ENCODE assay signal across 18 cellular contexts in the genomic region with DNA sequence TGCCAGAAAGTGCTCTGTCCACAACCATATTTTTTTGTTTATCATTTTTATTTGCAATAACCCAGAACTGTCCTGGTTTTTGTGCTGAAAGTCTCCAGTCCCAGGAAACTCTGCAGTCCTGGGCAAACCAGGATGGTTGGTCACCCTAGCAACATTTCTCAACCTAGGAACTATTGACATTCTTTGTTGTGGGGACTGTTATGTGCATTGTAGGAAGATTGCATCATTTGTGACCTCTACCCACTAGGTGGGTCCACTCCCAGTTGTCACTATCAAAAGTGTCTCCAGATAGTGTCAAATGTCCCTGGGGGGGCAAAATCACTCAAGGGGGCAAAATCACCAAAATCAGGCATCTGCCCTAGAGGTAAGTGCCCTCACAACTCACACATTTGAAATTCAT. TPM values are rescaled to one million over a fixed set of nuclear protein-coding genes. Genes with fewer than 3 reads are reported as not detected.
DNase-seq lines count a peak whose midpoint lies in the region; ATAC-seq, FAIRE-seq and TF ChIP-seq lines count a peak whose summit lies in the region.
"Had no signal": no experiment of that assay in that cellular context is flagged by ENCODE, and none has a peak within 500 bp of the region (broad histone marks: within the 10 kb centered on the region; RNA-seq: fewer than 3 reads in every experiment).

No MANE protein-coding gene starts in this region.

- H2BK12ac ChIP-seq in H1 (ENCODE audit: low read depth, low read length) = no peak overlapping the region

- H3K79me1 ChIP-seq in H1 (ENCODE audit: low read depth, low read length) = no peaks in the 10 kb centered on the region

- H3K27ac ChIP-seq in H1 (ENCODE audit: low read depth, low read length) = no peak overlapping the region
- H3K27ac ChIP-seq in liver (ENCODE audit: low read depth in 1 of 2, low read length in 2 of 2) = no peak overlapping the region
- no peak overlapping the region for H3K27ac ChIP-seq in thyroid gland
- H3K27ac ChIP-seq: BLaER1 treated with 17β-estradiol and CSF1 and Interleukin-3, amounts not matched to agents 10 nM and 100 nM; HL-60; KMS-11; RWPE1 had no signal

- no peaks in the 10 kb centered on the region for H3K79me2 ChIP-seq in H1 (ENCODE audit: control insufficient read depth in 1 of 2, insufficient read depth in 2 of 2, low read length in 2 of 2)

- H3K36me3 ChIP-seq in H1 (ENCODE audit: control insufficient read depth in 2 of 4, insufficient read depth in 4 of 4, low read length in 3 of 4) (no peaks in the 10 kb centered on the region), liver (ENCODE audit: control insufficient read depth in 4 of 4, insufficient read depth in 3 of 4, low read depth in 1 of 4, low read length in 3 of 4) (no peaks in the 10 kb centered on the region), thyroid gland (no peaks in the 10 kb centered on the region)
- H3K36me3 ChIP-seq: BLaER1 treated with 17β-estradiol and CSF1 and Interleukin-3, amounts not matched to agents 10 nM and 100 nM; MG63 had no signal

- H3K27me3 Mint-ChIP-seq in Calu3 (ENCODE audit: unreplicated experiment) = no peaks in the 10 kb centered on the region

- H3K4me3 ChIP-seq in H1 (ENCODE audit: extremely low read depth in 1 of 4, insufficient read depth in 2 of 4, low read depth in 3 of 4, low read length in 4 of 4) (no peak overlapping the region), liver (ENCODE audit: low read depth in 1 of 3, low read length in 3 of 3) (no peak overlapping the region), thyroid gland (replicated peaks in 1 of 3) (no peak overlapping the region)
- H3K4me3 ChIP-seq: BLaER1 treated with 17β-estradiol and CSF1 and Interleukin-3, amounts not matched to agents 10 nM and 100 nM; MG63 had no signal

- H3K27me3 ChIP-seq in H1 (replicated peaks in 1 of 4; ENCODE audit: control insufficient read depth in 3 of 4, extremely low read depth in 1 of 4, insufficient read depth in 3 of 4, low read length in 3 of 4) = no peaks in the 10 kb centered on the region
- no peaks in the 10 kb centered on the region for H3K27me3 ChIP-seq in liver (ENCODE audit: control insufficient read depth in 4 of 4, insufficient read depth in 4 of 4, low read length in 3 of 4)
- H3K27me3 ChIP-seq in thyroid gland = no peaks in the 10 kb centered on the region
- H3K27me3 ChIP-seq: MG63 had no signal

- H3K23me2 ChIP-seq in H1 (ENCODE audit: low read depth, low read length) = peaks cover 3% of the 10 kb centered on the region; the same call in 1 of the 2 replicates

- H3K4me1 Mint-ChIP-seq in Calu3 (ENCODE audit: low read depth, unreplicated experiment) = no peaks in the 10 kb centered on the region
- H3K4me1 Mint-ChIP-seq: CD8-positive, alpha-beta memory T cell had no signal

- no peak overlapping the region for H2AFZ ChIP-seq in H1 (ENCODE audit: low read length)

- H2BK15ac ChIP-seq in H1 (ENCODE audit: low read length) = no peak overlapping the region

- intact Hi-C loops in Calu3 (cut with micrococcal nuclease; ENCODE audit: unreplicated experiment) = no loop called here
- intact Hi-C loops in thyroid gland (cut with DNase I) = no loop called here
- intact Hi-C loops in cardiac septum (cut with DNase I) = no loop called here

- no peak for ATAC-seq in HG02840 (IDR thresholded peaks at IDR 0.05; ENCODE audit: low FRiP score, unreplicated experiment)

- no peak overlapping the region for H4K5ac ChIP-seq in H1 (ENCODE audit: insufficient read length, low read depth, low read length)

- H3K9me3 ChIP-seq in H1 (ENCODE audit: insufficient read depth in 2 of 2, low read depth in 1 of 2, low read length in 1 of 2) = no peaks in the 10 kb centered on the region
- no peaks in the 10 kb centered on the region for H3K9me3 ChIP-seq in liver (ENCODE audit: control insufficient read depth in 4 of 4, low read length in 3 of 4)
- no peaks in the 10 kb centered on the region for H3K9me3 ChIP-seq in thyroid gland

- CTCF ChIA-PET in Calu3 (lab: Charles Lee) = no interaction called here
- CTCF ChIA-PET in H1 (lab: Charles Lee; ENCODE audit: partially characterized antibody) = interaction anchor here (1.3 kb wide), 1 partner anchor 13 kb away, joined by 3 read pairs; no protein-coding TSS in a partner anchor

- no peak overlapping the region for H3K4me3 Mint-ChIP-seq in Calu3 (ENCODE audit: low read depth, unreplicated experiment)
- H3K4me3 Mint-ChIP-seq: CD8-positive, alpha-beta memory T cell had no signal

- peak overlapping the region; percentile 63 for H3K27ac Mint-ChIP-seq in Calu3 (ENCODE audit: unreplicated experiment)
- H3K27ac Mint-ChIP-seq: CD8-positive, alpha-beta memory T cell had no signal

- no peaks in the 10 kb centered on the region for H3K9me3 Mint-ChIP-seq in Calu3 (ENCODE audit: low read depth, unreplicated experiment)

- no peak for TF ChIP-seq CTCF in Calu3 (IDR thresholded peaks at IDR 0.05; ENCODE audit: unreplicated experiment)
- no peak for TF ChIP-seq CTCF in H1 (IDR thresholded peaks at IDR 0.05; ENCODE audit: control extremely low read depth in 1 of 3, insufficient read depth in 1 of 3, low read depth in 1 of 3, low read length in 3 of 3)
- no peak for TF ChIP-seq CTCF in liver (IDR thresholded peaks at IDR 0.05; ENCODE audit: low read depth, low read length, missing input control)
- no peak for TF ChIP-seq CTCF in thyroid gland (IDR thresholded peaks at IDR 0.05)

- no peak overlapping the region for H3K56ac ChIP-seq in H1 (replicated peaks; ENCODE audit: insufficient read length, low read depth, low read length)

- no peak overlapping the region for H3K9ac ChIP-seq in H1 (replicated peaks in 1 of 4; ENCODE audit: extremely low read depth in 1 of 4, low read depth in 3 of 4, low read length in 3 of 4)
- no peak overlapping the region for H3K9ac ChIP-seq in liver (ENCODE audit: low read depth in 1 of 2, low read length in 2 of 2)
- H3K9ac ChIP-seq: BLaER1 treated with 17β-estradiol and CSF1 and Interleukin-3, amounts not matched to agents 10 nM and 100 nM; KMS-11 had no signal

- H2BK5ac ChIP-seq in H1 (ENCODE audit: low read depth, low read length) = no peak overlapping the region

- FAIRE-seq in H1 (lab: Jason Lieb, UNC) = no peak

- H4K91ac ChIP-seq in H1 (replicated peaks; ENCODE audit: insufficient read length, low read length) = no peak overlapping the region

- no peak overlapping the region for H2BK120ac ChIP-seq in H1 (replicated peaks; ENCODE audit: low read depth, low read length)

- H2AK5ac ChIP-seq in H1 (ENCODE audit: low read depth, low read length) = no peak overlapping the region

- TF ChIP-seq POLR2A in H1 (IDR thresholded peaks at IDR 0.05; ENCODE audit: control extremely low read depth in 1 of 2, low read depth in 2 of 2, low read length in 2 of 2) (no peak), thyroid gland (IDR thresholded peaks at IDR 0.05) (no peak)

- no peaks in the 10 kb centered on the region for H3K4me1 ChIP-seq in H1 (replicated peaks in 1 of 4; ENCODE audit: control insufficient read depth in 3 of 4, insufficient read depth in 4 of 4, low read length in 3 of 4)
- peaks cover 0 to 3% (median 0%) of the 10 kb centered on the region in 4 donors for H3K4me1 ChIP-seq in liver (ENCODE audit: control insufficient read depth in 4 of 4, insufficient read depth in 4 of 4, low read length in 3 of 4)
- H3K4me1 ChIP-seq in thyroid gland = no peaks in the 10 kb centered on the region

- no peak overlapping the region for H3K18ac ChIP-seq in H1 (ENCODE audit: extremely low read depth, low read length)

- POLR2A ChIA-PET in H1 (lab: Charles Lee; ENCODE audit: partially characterized antibody) = no interaction called here

- H3K4me2 ChIP-seq in H1 (ENCODE audit: insufficient read depth in 1 of 2, low read depth in 2 of 2, low read length in 2 of 2) = no peak overlapping the region
- H3K4me2 ChIP-seq: BLaER1 treated with 17β-estradiol and CSF1 and Interleukin-3, amounts not matched to agents 10 nM and 100 nM; KMS-11 had no signal

- TF ChIP-seq RAD21 in H1 (IDR thresholded peaks at IDR 0.05 in 1 of 2, conservative IDR thresholded peaks at IDR 0.05 in 1 of 2; ENCODE audit: low read depth in 2 of 2, low read length in 2 of 2) (no peak), liver (IDR thresholded peaks at IDR 0.05) (no peak)

- no TSS peak for BruUV-seq in Calu3 (replicated peaks; lab: Mats Ljungman, UMichigan)

- no peak overlapping the region for H4K8ac ChIP-seq in H1 (ENCODE audit: extremely low read depth, insufficient read depth, low read length)

- H3K36me3 Mint-ChIP-seq in Calu3 (ENCODE audit: insufficient read depth, unreplicated experiment) = no peaks in the 10 kb centered on the region

- H3K4ac ChIP-seq in H1 (replicated peaks; ENCODE audit: insufficient read length, low read depth, low read length) = no peak overlapping the region

- no peak overlapping the region for H2BK20ac ChIP-seq in H1 (ENCODE audit: low read length)

- H4K20me1 ChIP-seq in H1 (replicated peaks in 1 of 2; ENCODE audit: control insufficient read depth in 1 of 2, insufficient read depth in 2 of 2, low read length in 2 of 2) = no peaks in the 10 kb centered on the region
- H4K20me1 ChIP-seq: BLaER1 treated with 17β-estradiol and CSF1 and Interleukin-3, amounts not matched to agents 10 nM and 100 nM had no signal

- TF ChIP-seq EP300 in H1 (IDR thresholded peaks at IDR 0.05; ENCODE audit: borderline replicate concordance in 1 of 2, low read depth in 2 of 2, low read length in 2 of 2) = no peak

- peak; percentile 15 for DNase-seq in Calu3
- peak; percentile 47 for DNase-seq in LoVo (ENCODE audit: low spot score)
- DNase-seq in H1 (ENCODE audit: low read depth in 1 of 2, low spot score in 2 of 2) = no peak
- DNase-seq in SW 1271 (lab: John Stamatoyannopoulos, UW) = no peak
- DNase-seq in thyroid gland = no peak
- DNase-seq in cardiac septum (ENCODE audit: low spot score) = no peak
- DNase-seq: CD8-positive, alpha-beta memory T cell; MG63; NCI-H1092 treated with DMSO at 0.1 percent for 48 hours; NCI-H2081 treated with DMSO at 0.1 percent for 48 hours; NCI-H2227 treated with DMSO at 0.1 percent for 48 hours; NK-92 treated with Interleukin-12 subunit alpha and Interleukin-12 subunit beta, amount 100 ng/mL, for 24 hours had no signal

- H3K23ac ChIP-seq in H1 (ENCODE audit: insufficient read length) = no peak overlapping the region

- no peak overlapping the region for H3K14ac ChIP-seq in H1 (ENCODE audit: insufficient read length)

TF ChIP-seq in liver, 16 proteins besides CTCF, POLR2A, EP300 and RAD21 (continues in another document):
- TF ChIP-seq JUND (IDR thresholded peaks at IDR 0.05) = no peak
- TF ChIP-seq FOXA1 (IDR thresholded peaks at IDR 0.05) = no peak

RNA-seq across cellular contexts. Expression of a gene that starts 14.0 kb away (rescaled TPM):
- total RNA-seq in Calu3 (2022) (148 and 173 TPM in 2 replicates), liver (10 to 100 TPM; 20.4 to 70.0 TPM), thyroid gland (10 to 100 TPM; 72.3 to 99.5 (median 88.8) TPM), cardiac septum (69.0 TPM)
- total RNA-seq in H1 (2021; fragmentation: NEBNext Ultra II Directional; extraction: Animal tissue kit (Norgen Biotek cat#: 25700)) = 168 and 170 TPM in 2 replicates
- polyA plus RNA-seq in H1 (2011; rRNA removed) (64.8 and 118 TPM in 2 replicates), liver (10 to 100 TPM; 24.7 to 54.6 TPM)
- 103 TPM for polyA plus RNA-seq in H1 (2011; cell fraction: cytosol; rRNA removed)
- polyA plus RNA-seq in H1 (2011; cell fraction: nucleus; rRNA removed) = 83.2 TPM
- 201 to 235 TPM (median 212 TPM) in 4 replicates for polyA plus RNA-seq in H1 (2012, experiment 1 of 2)
- polyA plus RNA-seq in H1 (2012, experiment 2 of 2) = 83.4 TPM
- polyA plus RNA-seq in H1 (2013, experiment 1 of 2) = 129 TPM
- 133 TPM for polyA plus RNA-seq in H1 (2013, experiment 2 of 2)
- 72.3 and 82.0 TPM in 2 replicates for polyA minus RNA-seq in H1 (2011; rRNA and poly(A)+ RNA removed)
- polyA minus RNA-seq in H1 (2011; cell fraction: cytosol; rRNA and poly(A)+ RNA removed) = 46.0 TPM
- 31.3 TPM for polyA minus RNA-seq in H1 (2011; cell fraction: nucleus; rRNA and poly(A)+ RNA removed)

Comparison
In these comparisons a context has a peak if more than half of its experiments do, and no peak if none do; other contexts are left out.
1. DNase-seq: peak in Calu3 (single experiment) and LoVo (single experiment); none in H1 (0 of 2), SW 1271 (0 of 2), thyroid gland (0 of 2) and cardiac septum (single experiment).